1 cellular context compared by ENCODE assay signal in the genomic region with DNA sequence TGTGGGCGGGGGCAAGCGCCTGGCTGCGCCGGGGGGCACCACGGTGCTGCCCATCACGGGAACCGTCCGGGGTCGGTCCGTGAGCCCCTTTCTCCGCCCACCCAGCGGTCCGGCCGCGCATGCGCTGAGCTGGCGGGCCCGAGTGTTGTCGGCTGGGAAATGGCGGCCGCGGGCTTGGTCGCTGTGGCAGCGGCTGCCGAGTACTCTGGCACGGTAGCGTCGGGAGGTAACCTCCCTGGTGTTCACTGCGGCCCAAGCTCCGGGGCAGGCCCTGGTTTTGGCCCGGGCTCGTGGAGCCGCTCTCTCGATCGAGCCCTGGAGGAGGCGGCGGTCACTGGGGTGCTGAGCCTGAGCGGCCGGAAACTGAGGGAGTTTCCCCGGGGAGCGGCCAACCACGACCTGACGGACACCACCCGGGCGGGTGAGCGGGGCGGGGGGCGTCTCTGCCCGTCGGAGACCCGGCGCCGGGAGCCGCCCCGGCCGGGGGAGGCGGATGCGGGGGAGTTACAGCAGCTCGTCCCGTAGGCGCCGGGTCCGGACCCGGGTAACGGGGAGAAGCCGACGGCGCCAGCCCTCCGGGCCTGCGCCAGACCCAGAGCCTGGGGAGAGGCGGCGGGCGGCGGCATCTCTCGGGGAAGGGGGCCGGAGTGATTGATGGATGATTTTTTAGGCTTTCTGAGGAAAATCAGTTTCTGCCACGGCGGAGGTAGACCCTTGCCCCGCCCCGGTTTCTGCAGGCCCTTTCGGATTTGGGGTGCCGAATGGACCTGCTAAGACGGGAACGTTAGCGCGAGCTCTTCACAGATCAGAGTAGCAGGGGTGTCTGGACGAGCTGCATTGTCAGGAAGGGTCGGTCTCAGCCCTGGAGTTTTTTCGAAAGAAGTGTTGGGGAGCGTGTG.
TF ChIP-seq lines count a peak whose summit lies in the region.

Gene LRCH3 (plus strand): TSS at position 135 of the 899 bp plus-strand sequence. CDS start 25 bp downstream, at position 160.

TF ChIP-seq in K562, 482 proteins besides CTCF, POLR2A, EP300 and RAD21 (continued from another document and continues in another):
- TF ChIP-seq, protein P1, sequence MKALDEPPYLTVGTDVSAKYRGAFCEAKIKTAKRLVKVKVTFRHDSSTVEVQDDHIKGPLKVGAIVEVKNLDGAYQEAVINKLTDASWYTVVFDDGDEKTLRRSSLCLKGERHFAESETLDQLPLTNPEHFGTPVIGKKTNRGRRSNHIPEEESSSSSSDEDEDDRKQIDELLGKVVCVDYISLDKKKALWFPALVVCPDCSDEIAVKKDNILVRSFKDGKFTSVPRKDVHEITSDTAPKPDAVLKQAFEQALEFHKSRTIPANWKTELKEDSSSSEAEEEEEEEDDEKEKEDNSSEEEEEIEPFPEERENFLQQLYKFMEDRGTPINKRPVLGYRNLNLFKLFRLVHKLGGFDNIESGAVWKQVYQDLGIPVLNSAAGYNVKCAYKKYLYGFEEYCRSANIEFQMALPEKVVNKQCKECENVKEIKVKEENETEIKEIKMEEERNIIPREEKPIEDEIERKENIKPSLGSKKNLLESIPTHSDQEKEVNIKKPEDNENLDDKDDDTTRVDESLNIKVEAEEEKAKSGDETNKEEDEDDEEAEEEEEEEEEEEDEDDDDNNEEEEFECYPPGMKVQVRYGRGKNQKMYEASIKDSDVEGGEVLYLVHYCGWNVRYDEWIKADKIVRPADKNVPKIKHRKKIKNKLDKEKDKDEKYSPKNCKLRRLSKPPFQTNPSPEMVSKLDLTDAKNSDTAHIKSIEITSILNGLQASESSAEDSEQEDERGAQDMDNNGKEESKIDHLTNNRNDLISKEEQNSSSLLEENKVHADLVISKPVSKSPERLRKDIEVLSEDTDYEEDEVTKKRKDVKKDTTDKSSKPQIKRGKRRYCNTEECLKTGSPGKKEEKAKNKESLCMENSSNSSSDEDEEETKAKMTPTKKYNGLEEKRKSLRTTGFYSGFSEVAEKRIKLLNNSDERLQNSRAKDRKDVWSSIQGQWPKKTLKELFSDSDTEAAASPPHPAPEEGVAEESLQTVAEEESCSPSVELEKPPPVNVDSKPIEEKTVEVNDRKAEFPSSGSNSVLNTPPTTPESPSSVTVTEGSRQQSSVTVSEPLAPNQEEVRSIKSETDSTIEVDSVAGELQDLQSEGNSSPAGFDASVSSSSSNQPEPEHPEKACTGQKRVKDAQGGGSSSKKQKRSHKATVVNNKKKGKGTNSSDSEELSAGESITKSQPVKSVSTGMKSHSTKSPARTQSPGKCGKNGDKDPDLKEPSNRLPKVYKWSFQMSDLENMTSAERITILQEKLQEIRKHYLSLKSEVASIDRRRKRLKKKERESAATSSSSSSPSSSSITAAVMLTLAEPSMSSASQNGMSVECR (CRISPR knock-in tag; IDR thresholded peaks at IDR 0.05), result peak; percentile 82; the same call in 1 of the 2 replicates
- TF ChIP-seq ZNF695 (CRISPR knock-in tag; IDR thresholded peaks at IDR 0.05), result no peak
- TF ChIP-seq, protein P2, sequence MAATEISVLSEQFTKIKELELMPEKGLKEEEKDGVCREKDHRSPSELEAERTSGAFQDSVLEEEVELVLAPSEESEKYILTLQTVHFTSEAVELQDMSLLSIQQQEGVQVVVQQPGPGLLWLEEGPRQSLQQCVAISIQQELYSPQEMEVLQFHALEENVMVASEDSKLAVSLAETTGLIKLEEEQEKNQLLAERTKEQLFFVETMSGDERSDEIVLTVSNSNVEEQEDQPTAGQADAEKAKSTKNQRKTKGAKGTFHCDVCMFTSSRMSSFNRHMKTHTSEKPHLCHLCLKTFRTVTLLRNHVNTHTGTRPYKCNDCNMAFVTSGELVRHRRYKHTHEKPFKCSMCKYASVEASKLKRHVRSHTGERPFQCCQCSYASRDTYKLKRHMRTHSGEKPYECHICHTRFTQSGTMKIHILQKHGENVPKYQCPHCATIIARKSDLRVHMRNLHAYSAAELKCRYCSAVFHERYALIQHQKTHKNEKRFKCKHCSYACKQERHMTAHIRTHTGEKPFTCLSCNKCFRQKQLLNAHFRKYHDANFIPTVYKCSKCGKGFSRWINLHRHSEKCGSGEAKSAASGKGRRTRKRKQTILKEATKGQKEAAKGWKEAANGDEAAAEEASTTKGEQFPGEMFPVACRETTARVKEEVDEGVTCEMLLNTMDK (IDR thresholded peaks at IDR 0.05; ENCODE audit: borderline replicate concordance, insufficient read depth, low read depth, low read length, poor library complexity, severe bottlenecking), result no peak
- TF ChIP-seq, protein P3, sequence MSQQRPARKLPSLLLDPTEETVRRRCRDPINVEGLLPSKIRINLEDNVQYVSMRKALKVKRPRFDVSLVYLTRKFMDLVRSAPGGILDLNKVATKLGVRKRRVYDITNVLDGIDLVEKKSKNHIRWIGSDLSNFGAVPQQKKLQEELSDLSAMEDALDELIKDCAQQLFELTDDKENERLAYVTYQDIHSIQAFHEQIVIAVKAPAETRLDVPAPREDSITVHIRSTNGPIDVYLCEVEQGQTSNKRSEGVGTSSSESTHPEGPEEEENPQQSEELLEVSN (IDR thresholded peaks at IDR 0.05; ENCODE audit: borderline replicate concordance in 1 of 2, extremely low read depth in 1 of 2, insufficient read depth in 1 of 2, insufficient read length in 1 of 2, low read depth in 1 of 2, low read length in 1 of 2, poor library complexity in 1 of 2, severe bottlenecking in 1 of 2), result peak in 1 of 2 experiments; percentile 38
- no peak for TF ChIP-seq GTF2B (IDR thresholded peaks at IDR 0.05; ENCODE audit: extremely low read depth, insufficient read length)
- TF ChIP-seq HLTF (IDR thresholded peaks at IDR 0.05), result no peak
- TF ChIP-seq, protein P4, sequence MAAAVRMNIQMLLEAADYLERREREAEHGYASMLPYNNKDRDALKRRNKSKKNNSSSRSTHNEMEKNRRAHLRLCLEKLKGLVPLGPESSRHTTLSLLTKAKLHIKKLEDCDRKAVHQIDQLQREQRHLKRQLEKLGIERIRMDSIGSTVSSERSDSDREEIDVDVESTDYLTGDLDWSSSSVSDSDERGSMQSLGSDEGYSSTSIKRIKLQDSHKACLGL (CRISPR knock-in tag; IDR thresholded peaks at IDR 0.05; ENCODE audit: borderline replicate concordance, poor library complexity, severe bottlenecking), result no peak
- no peak for TF ChIP-seq ZNF324 (CRISPR knock-in tag; IDR thresholded peaks at IDR 0.05)
- TF ChIP-seq, protein P5, sequence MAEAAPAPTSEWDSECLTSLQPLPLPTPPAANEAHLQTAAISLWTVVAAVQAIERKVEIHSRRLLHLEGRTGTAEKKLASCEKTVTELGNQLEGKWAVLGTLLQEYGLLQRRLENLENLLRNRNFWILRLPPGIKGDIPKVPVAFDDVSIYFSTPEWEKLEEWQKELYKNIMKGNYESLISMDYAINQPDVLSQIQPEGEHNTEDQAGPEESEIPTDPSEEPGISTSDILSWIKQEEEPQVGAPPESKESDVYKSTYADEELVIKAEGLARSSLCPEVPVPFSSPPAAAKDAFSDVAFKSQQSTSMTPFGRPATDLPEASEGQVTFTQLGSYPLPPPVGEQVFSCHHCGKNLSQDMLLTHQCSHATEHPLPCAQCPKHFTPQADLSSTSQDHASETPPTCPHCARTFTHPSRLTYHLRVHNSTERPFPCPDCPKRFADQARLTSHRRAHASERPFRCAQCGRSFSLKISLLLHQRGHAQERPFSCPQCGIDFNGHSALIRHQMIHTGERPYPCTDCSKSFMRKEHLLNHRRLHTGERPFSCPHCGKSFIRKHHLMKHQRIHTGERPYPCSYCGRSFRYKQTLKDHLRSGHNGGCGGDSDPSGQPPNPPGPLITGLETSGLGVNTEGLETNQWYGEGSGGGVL (CRISPR knock-in tag; IDR thresholded peaks at IDR 0.05), result no peak
- TF ChIP-seq SMC3 (conservative IDR thresholded peaks at IDR 0.05; ENCODE audit: insufficient read depth, low read depth, low read length), result no peak
- TF ChIP-seq PYGO2 (tag; IDR thresholded peaks at IDR 0.05), result no peak
- TF ChIP-seq ZNF140 (CRISPR knock-in tag; IDR thresholded peaks at IDR 0.05), result no peak
- TF ChIP-seq MYNN (IDR thresholded peaks at IDR 0.05), result peak; percentile 28; the same call in 1 of the 2 replicates
- TF ChIP-seq MYNN (CRISPR knock-in tag; IDR thresholded peaks at IDR 0.05), result no peak
- TF ChIP-seq MEIS2 (IDR thresholded peaks at IDR 0.05; ENCODE audit: partially characterized antibody), result peak; percentile 80
- peak; percentile 45; the same call in 1 of the 2 replicates for TF ChIP-seq E2F4 (CRISPR knock-in tag; IDR thresholded peaks at IDR 0.05; ENCODE audit: low read depth)
- 0 out of 3 replicates have a peak, but pooled peaks of 1 of the 2 experiments have one; percentile 30 for TF ChIP-seq CBX3 (IDR thresholded peaks at IDR 0.05; ENCODE audit: borderline replicate concordance in 1 of 2, low read length in 2 of 2)
- no peak for TF ChIP-seq ETV6 (IDR thresholded peaks at IDR 0.05; ENCODE audit: borderline replicate concordance in 1 of 2, low read depth in 2 of 2, low read length in 1 of 2)
- no peak for TF ChIP-seq ETV6 (CRISPR knock-in tag; IDR thresholded peaks at IDR 0.05; ENCODE audit: borderline replicate concordance)
- peak; percentile 36; the same call in 1 of the 2 replicates for TF ChIP-seq TCF7 (IDR thresholded peaks at IDR 0.05; ENCODE audit: borderline replicate concordance)
- peak; percentile 54; the same call in 1 of the 2 replicates for TF ChIP-seq ZBTB1 (CRISPR knock-in tag; IDR thresholded peaks at IDR 0.05; ENCODE audit: borderline replicate concordance, low read depth)
- TF ChIP-seq ARID1B (IDR thresholded peaks at IDR 0.05), result peak; percentile 15; the same call in 1 of the 2 replicates
- TF ChIP-seq ETS1 (conservative IDR thresholded peaks at IDR 0.05; ENCODE audit: control insufficient read depth, low read depth, low read length), result no peak; the same call in 1 of the 2 replicates
- peak; percentile 46; the same call in 1 of the 2 replicates for TF ChIP-seq NCOA6 (IDR thresholded peaks at IDR 0.05)
- TF ChIP-seq NRF1 (conservative IDR thresholded peaks at IDR 0.05 in 1 of 2, IDR thresholded peaks at IDR 0.05 in 1 of 2), result peak; percentile 97
- TF ChIP-seq, protein P6, sequence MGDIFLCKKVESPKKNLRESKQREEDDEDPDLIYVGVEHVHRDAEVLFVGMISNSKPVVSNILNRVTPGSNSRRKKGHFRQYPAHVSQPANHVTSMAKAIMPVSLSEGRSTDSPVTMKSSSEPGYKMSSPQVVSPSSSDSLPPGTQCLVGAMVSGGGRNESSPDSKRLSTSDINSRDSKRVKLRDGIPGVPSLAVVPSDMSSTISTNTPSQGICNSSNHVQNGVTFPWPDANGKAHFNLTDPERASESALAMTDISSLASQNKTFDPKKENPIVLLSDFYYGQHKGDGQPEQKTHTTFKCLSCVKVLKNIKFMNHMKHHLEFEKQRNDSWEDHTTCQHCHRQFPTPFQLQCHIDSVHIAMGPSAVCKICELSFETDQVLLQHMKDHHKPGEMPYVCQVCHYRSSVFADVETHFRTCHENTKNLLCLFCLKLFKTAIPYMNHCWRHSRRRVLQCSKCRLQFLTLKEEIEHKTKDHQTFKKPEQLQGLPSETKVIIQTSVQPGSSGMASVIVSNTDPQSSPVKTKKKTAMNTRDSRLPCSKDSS (IDR thresholded peaks at IDR 0.05; ENCODE audit: low read depth, partially characterized antibody), result no peak
- TF ChIP-seq CXXC5 (CRISPR knock-in tag; IDR thresholded peaks at IDR 0.05), result peak; percentile 62
- TF ChIP-seq, protein P7, sequence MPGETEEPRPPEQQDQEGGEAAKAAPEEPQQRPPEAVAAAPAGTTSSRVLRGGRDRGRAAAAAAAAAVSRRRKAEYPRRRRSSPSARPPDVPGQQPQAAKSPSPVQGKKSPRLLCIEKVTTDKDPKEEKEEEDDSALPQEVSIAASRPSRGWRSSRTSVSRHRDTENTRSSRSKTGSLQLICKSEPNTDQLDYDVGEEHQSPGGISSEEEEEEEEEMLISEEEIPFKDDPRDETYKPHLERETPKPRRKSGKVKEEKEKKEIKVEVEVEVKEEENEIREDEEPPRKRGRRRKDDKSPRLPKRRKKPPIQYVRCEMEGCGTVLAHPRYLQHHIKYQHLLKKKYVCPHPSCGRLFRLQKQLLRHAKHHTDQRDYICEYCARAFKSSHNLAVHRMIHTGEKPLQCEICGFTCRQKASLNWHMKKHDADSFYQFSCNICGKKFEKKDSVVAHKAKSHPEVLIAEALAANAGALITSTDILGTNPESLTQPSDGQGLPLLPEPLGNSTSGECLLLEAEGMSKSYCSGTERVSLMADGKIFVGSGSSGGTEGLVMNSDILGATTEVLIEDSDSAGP (CRISPR knock-in tag; IDR thresholded peaks at IDR 0.05), result no peak
- TF ChIP-seq ZFP36 (IDR thresholded peaks at IDR 0.05; ENCODE audit: low read depth, low read length, partially characterized antibody), result no peak
